In the genomic region with DNA sequence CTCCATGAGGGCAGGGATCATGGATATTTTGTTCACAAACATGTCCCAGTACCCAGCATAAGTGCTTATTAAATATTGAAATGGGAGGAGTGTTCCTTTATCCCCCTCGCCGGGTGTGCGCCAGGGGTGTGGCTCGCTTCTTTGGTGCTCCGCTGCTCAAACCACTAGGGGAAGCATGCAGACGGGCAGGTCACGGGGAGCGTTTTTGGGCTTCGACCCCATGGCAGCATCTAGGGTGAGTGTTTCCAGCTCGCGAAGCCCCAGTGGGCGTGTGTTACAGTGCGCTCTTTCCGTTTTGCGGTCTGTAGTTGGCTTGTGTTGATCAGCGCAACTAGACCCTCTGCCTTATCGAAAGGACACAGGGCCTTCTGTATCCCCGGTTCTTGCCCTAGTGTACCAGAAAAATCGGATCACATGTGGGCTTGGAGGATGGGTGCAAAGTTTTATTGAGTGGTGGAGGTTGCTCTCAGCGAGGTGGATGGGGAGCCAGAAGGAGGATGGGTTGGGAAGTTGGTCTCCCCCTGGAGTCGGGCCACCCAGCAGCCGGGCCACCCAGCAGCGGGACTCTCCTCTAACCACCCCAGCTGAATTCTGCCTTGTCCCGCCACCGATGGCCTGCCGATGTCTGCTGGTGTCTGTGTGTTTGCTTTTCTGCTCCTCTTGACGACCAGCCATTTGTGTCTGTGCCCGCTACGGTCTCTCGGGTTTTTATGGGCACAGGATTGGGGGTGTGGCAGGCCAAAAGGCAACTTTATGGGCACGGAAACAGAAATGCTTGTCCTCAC, we compare ENCODE assay signal across 1 cellular context.
TF ChIP-seq lines count a peak whose summit lies in the region.

No MANE protein-coding gene starts in this region.

TF ChIP-seq in IMR-90, 13 proteins besides CTCF, POLR2A, EP300 and RAD21:
- TF ChIP-seq BHLHE40 (IDR thresholded peaks at IDR 0.05; ENCODE audit: low read depth, low read length) (no peak), CHD1 (IDR thresholded peaks at IDR 0.05; ENCODE audit: low read depth, low read length) (no peak), FOS (IDR thresholded peaks at IDR 0.05; ENCODE audit: low read depth, low read length) (no peak), CEBPB (IDR thresholded peaks at IDR 0.05; ENCODE audit: low read depth, low read length) (no peak), RFX5 (IDR thresholded peaks at IDR 0.05; ENCODE audit: low read depth, low read length) (no peak), NFE2L2 (IDR thresholded peaks at IDR 0.05; ENCODE audit: low read depth, low read length) (no peak), MXI1 (IDR thresholded peaks at IDR 0.05; ENCODE audit: borderline replicate concordance, low read depth, low read length) (no peak), RCOR1 (IDR thresholded peaks at IDR 0.05; ENCODE audit: insufficient replicate concordance, low read length) (no peak), SMC3 (IDR thresholded peaks at IDR 0.05; ENCODE audit: low read depth, low read length) (no peak), MAFK (IDR thresholded peaks at IDR 0.05; ENCODE audit: low read depth, low read length) (no peak), MAZ (IDR thresholded peaks at IDR 0.05; ENCODE audit: borderline replicate concordance, low read depth, low read length) (no peak)
- TF ChIP-seq, protein P1, sequence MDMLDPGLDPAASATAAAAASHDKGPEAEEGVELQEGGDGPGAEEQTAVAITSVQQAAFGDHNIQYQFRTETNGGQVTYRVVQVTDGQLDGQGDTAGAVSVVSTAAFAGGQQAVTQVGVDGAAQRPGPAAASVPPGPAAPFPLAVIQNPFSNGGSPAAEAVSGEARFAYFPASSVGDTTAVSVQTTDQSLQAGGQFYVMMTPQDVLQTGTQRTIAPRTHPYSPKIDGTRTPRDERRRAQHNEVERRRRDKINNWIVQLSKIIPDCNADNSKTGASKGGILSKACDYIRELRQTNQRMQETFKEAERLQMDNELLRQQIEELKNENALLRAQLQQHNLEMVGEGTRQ (IDR thresholded peaks at IDR 0.05; ENCODE audit: low read depth, low read length), result no peak
- TF ChIP-seq, protein P2, sequence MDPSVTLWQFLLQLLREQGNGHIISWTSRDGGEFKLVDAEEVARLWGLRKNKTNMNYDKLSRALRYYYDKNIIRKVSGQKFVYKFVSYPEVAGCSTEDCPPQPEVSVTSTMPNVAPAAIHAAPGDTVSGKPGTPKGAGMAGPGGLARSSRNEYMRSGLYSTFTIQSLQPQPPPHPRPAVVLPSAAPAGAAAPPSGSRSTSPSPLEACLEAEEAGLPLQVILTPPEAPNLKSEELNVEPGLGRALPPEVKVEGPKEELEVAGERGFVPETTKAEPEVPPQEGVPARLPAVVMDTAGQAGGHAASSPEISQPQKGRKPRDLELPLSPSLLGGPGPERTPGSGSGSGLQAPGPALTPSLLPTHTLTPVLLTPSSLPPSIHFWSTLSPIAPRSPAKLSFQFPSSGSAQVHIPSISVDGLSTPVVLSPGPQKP (IDR thresholded peaks at IDR 0.05; ENCODE audit: borderline replicate concordance, low read depth, low read length), result no peak
